ENCODE assay signal across 8 cellular contexts in the genomic region with DNA sequence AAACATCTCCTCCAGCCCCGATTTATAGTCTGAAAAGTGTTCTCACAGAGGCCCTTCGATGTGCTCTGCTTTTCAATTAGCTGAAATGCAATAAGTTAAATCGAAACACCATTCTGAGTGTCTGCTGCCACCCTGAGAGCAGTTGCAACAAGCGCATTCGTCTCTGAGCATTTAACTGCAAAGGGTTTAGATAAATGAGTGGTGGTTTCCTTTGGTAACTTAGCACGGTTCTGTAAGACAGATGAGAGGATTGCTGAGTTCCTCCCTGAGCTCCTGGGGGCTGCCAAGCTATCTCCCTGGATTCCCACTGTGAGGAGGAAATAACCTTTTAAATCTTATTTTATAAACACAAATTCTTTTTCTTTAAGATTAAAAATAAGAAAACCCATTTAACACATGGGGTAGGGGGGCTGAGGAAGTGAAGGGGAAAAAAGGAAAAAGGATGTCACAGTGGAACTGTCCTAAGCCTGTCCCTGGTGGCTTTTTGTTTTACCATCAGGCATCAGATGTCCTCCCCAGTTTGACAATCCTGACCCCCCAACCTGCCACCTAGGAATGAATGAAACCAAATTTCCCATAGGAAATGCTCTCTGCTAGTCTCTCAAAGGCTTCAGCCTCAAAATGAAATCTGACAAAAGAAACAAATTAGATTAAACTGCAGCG. TPM values are rescaled to one million over a fixed set of nuclear protein-coding genes. Genes with fewer than 3 reads are reported as not detected.
DNase-seq lines count a peak whose midpoint lies in the region; ATAC-seq and TF ChIP-seq lines count a peak whose summit lies in the region.

No MANE protein-coding gene starts in this region.

- peak; percentile 70 for ATAC-seq in HG03095 (IDR thresholded peaks at IDR 0.05; ENCODE audit: unreplicated experiment)
- ATAC-seq in activated CD8-positive, alpha-beta T cell treated with anti-CD3 and anti-CD28 coated beads, Interleukin-2, amount 10 ng/mL, durations not matched to agents 7 days and 5 days, result peak; percentile 72

- H3K36me3 ChIP-seq in uterus, result no peaks in the 10 kb centered on the region

- no peaks in the 10 kb centered on the region for H3K36me3 Mint-ChIP-seq in activated CD8-positive, alpha-beta T cell treated with anti-CD3 and anti-CD28 coated beads, Interleukin-2, amount 10 ng/mL, durations not matched to agents 7 days and 5 days (ENCODE audit: low read depth)
- no peaks in the 10 kb centered on the region for H3K36me3 Mint-ChIP-seq in nephron (ENCODE audit: low read depth)

- no peaks in the 10 kb centered on the region for H3K27me3 ChIP-seq in uterus

- H3K4me1 Mint-ChIP-seq in activated CD8-positive, alpha-beta T cell treated with anti-CD3 and anti-CD28 coated beads, Interleukin-2, amount 10 ng/mL, durations not matched to agents 7 days and 5 days (ENCODE audit: low read depth), result peaks cover 22% of the 10 kb centered on the region
- peaks cover 32% of the 10 kb centered on the region for H3K4me1 Mint-ChIP-seq in nephron

- no peaks in the 10 kb centered on the region for H3K9me3 ChIP-seq in uterus

- intact Hi-C loops in uterus (cut with DNase I; ENCODE audit: low total_unique reads), result loop anchor here (10.0 kb wide), 3 partner anchors 489 to 779 kb away; no protein-coding TSS in a partner anchor

- POLR2A ChIA-PET in GM10248 (lab: Yijun Ruan, JAX), result interaction anchor here (0.7 kb wide), 1 partner anchor 133 kb away, joined by 3 read pairs; no protein-coding TSS in a partner anchor
- POLR2A ChIA-PET in activated CD8-positive, alpha-beta T cell treated with anti-CD3 and anti-CD28 coated beads, Interleukin-2, amount 10 ng/mL, durations not matched to agents 7 days and 5 days (lab: Charles Lee), result interaction anchor here (1.0 kb wide), 2 partner anchors 308 to 330 kb away, joined by 3 to 4 read pairs; partner anchors contain the start of gene KLF7

- H3K4me3 ChIP-seq in uterus, result no peak overlapping the region

- peak; percentile 30 for DNase-seq in GM10248 (ENCODE audit: extremely low spot score)
- peak; percentile 59 for DNase-seq in NCI-H345 treated with DMSO at 0.1 percent for 48 hours (lab: John Stamatoyannopoulos, UW; ENCODE audit: unreplicated experiment)
- DNase-seq in activated CD8-positive, alpha-beta T cell treated with anti-CD3 and anti-CD28 coated beads, Interleukin-2, amount 10 ng/mL, durations not matched to agents 7 days and 5 days, result peak; percentile 67
- DNase-seq in fibroblast of the conjunctiva (ENCODE audit: low read depth), result peak; percentile 86
- peak; percentile 40 to 51 for DNase-seq in uterus
- DNase-seq in cortex of kidney (lab: John Stamatoyannopoulos, UW), result no peak

- no peak overlapping the region for H3K4me3 Mint-ChIP-seq in activated CD8-positive, alpha-beta T cell treated with anti-CD3 and anti-CD28 coated beads, Interleukin-2, amount 10 ng/mL, durations not matched to agents 7 days and 5 days
- H3K4me3 Mint-ChIP-seq in nephron, result peak overlapping the region; percentile 19 to 74 (median 63)

- peaks cover 2% of the 10 kb centered on the region for H3K27me3 Mint-ChIP-seq in activated CD8-positive, alpha-beta T cell treated with anti-CD3 and anti-CD28 coated beads, Interleukin-2, amount 10 ng/mL, durations not matched to agents 7 days and 5 days (ENCODE audit: low read depth)
- H3K27me3 Mint-ChIP-seq in nephron (ENCODE audit: low read depth), result no peaks in the 10 kb centered on the region

- no peaks in the 10 kb centered on the region for H3K9me3 Mint-ChIP-seq in activated CD8-positive, alpha-beta T cell treated with anti-CD3 and anti-CD28 coated beads, Interleukin-2, amount 10 ng/mL, durations not matched to agents 7 days and 5 days (ENCODE audit: insufficient read depth)
- H3K9me3 Mint-ChIP-seq in nephron, result no peaks in the 10 kb centered on the region

- CTCF ChIA-PET in GM10248 (lab: Yijun Ruan, JAX), result interaction anchor here (0.8 to 3.1 kb wide), 25 partner anchors 9 to 779 kb away, joined by 3 to 24 read pairs (median 3); partner anchors contain the start of gene KLF7
- CTCF ChIA-PET in activated CD8-positive, alpha-beta T cell treated with anti-CD3 and anti-CD28 coated beads, Interleukin-2, amount 10 ng/mL, durations not matched to agents 7 days and 5 days (lab: Charles Lee), result interaction anchor here (0.7 to 3.6 kb wide), 36 partner anchors 30 to 916 kb away, joined by 3 to 55 read pairs (median 4); partner anchors contain the start of genes FASTKD2, KLF7 and MDH1B

- peak overlapping the region in 1 of 2 donors; percentile 13 for H3K27ac ChIP-seq in uterus

- H3K4me1 ChIP-seq in uterus, result no peaks in the 10 kb centered on the region

- no peak for TF ChIP-seq POLR2A in uterus (IDR thresholded peaks at IDR 0.05)

- H3K27ac Mint-ChIP-seq in activated CD8-positive, alpha-beta T cell treated with anti-CD3 and anti-CD28 coated beads, Interleukin-2, amount 10 ng/mL, durations not matched to agents 7 days and 5 days, result no peak overlapping the region
- peak overlapping the region; percentile 83 to 96 (median 87) for H3K27ac Mint-ChIP-seq in nephron

- peak; percentile 77 for TF ChIP-seq CTCF in GM10248 (IDR thresholded peaks at IDR 0.05; ENCODE audit: control extremely low read depth, extremely low read depth, low read depth, missing control alignments)
- peak; percentile 72 to 81 (median 80) for TF ChIP-seq CTCF in nephron (IDR thresholded peaks at IDR 0.05; ENCODE audit: unreplicated experiment in 3 of 3)
- TF ChIP-seq CTCF in uterus (IDR thresholded peaks at IDR 0.05), result peak; percentile 51 to 74 (median 65)

RNA-seq across cellular contexts. Expression of gene CREB1, which starts 56.4 kb away (rescaled TPM):
- total RNA-seq in activated CD8-positive, alpha-beta T cell treated with anti-CD3 and anti-CD28 coated beads, Interleukin-2, amount 10 ng/mL, durations not matched to agents 7 days and 5 days, result 100 to 1,000 TPM in 1 of 2 experiments, 10 to 100 TPM in 1; 87.6 to 103 TPM
- 10 to 100 TPM; 36.5 to 96.5 (median 71.7) TPM for total RNA-seq in uterus
